In genomic region chr3:45580142-45580541, GRCh38 we compare ENCODE assay signal across 22 cellular contexts.
"Had no signal": no experiment of that assay in that cellular context is flagged by ENCODE, and none has a peak within 500 bp of the region (broad histone marks: within the 10 kb centered on the region; RNA-seq: fewer than 3 reads in every experiment).

No MANE protein-coding gene starts in this region.

- H2AFZ ChIP-seq: hepatocyte had no signal

- H3K4me2 ChIP-seq: hepatocyte had no signal

- H3K27me3 ChIP-seq: hepatocyte, ovary, right atrium auricular region, stomach, transverse colon had no signal

- H3K4me3 ChIP-seq: coronary artery, hepatocyte, left ventricle myocardium inferior, lower lobe of right lung, ovary, right atrium auricular region, stomach, thoracic aorta, transverse colon had no signal

- H3K27ac ChIP-seq: coronary artery, hepatocyte, left ventricle myocardium inferior, lower lobe of right lung, ovary, right atrium auricular region, stomach, thoracic aorta, transverse colon had no signal

- H3K36me3 ChIP-seq: left ventricle myocardium inferior, lower lobe of right lung, ovary, right atrium auricular region, stomach, thoracic aorta, transverse colon had no signal

- H3K79me2 ChIP-seq: hepatocyte had no signal

- ATAC-seq: left cardiac atrium; lower lobe of right lung; stimulated activated memory B cell treated with anti-CD40 and anti-IgM and Interleukin-4, amounts not matched to agents 10 μg/mL and 1 μg/mL and 100 μg/mL, for 72 hours had no signal

- H3K27ac Mint-ChIP-seq: endodermal cell; memory B cell; stimulated activated memory B cell treated with anti-CD40 and anti-IgM and Interleukin-4, amounts not matched to agents 10 μg/mL and 1 μg/mL and 100 μg/mL, for 72 hours had no signal

- DNase-seq: effector CD4-positive, alpha-beta T cell; endodermal cell; foreskin melanocyte; head of caudate nucleus; kidney; left cardiac atrium; left ventricle myocardium inferior; lower lobe of right lung; naive thymus-derived CD8-positive, alpha-beta T cell; ovary; stimulated activated CD4-positive, alpha-beta T cell treated with anti-CD3 and anti-CD28 coated beads, Interleukin-4, amount 100 ng/mL, for 1 hour; stimulated activated CD8-positive, alpha-beta memory T cell treated with anti-CD3 and anti-CD28 coated beads, Interleukin-4, amount 100 ng/mL, for 48 hours; stomach; substantia nigra; transverse colon had no signal

- H3K27me3 Mint-ChIP-seq: memory B cell; stimulated activated memory B cell treated with anti-CD40 and anti-IgM and Interleukin-4, amounts not matched to agents 10 μg/mL and 1 μg/mL and 100 μg/mL, for 72 hours had no signal

- H3K9me3 Mint-ChIP-seq: endodermal cell had no signal

- H3K4me3 Mint-ChIP-seq: endodermal cell; memory B cell; naive thymus-derived CD8-positive, alpha-beta T cell; neural crest cell; stimulated activated memory B cell treated with anti-CD40 and anti-IgM and Interleukin-4, amounts not matched to agents 10 μg/mL and 1 μg/mL and 100 μg/mL, for 72 hours had no signal

- H3K4me1 Mint-ChIP-seq: stimulated activated memory B cell treated with anti-CD40 and anti-IgM and Interleukin-4, amounts not matched to agents 10 μg/mL and 1 μg/mL and 100 μg/mL, for 72 hours had no signal

- H3K9me3 ChIP-seq: left ventricle myocardium inferior, lower lobe of right lung, ovary, right atrium auricular region, stomach, thoracic aorta, transverse colon had no signal

- H3K36me3 Mint-ChIP-seq: naive thymus-derived CD8-positive, alpha-beta T cell had no signal
